Comparison of ENCODE assay signal across 15 cellular contexts in the genomic region with DNA sequence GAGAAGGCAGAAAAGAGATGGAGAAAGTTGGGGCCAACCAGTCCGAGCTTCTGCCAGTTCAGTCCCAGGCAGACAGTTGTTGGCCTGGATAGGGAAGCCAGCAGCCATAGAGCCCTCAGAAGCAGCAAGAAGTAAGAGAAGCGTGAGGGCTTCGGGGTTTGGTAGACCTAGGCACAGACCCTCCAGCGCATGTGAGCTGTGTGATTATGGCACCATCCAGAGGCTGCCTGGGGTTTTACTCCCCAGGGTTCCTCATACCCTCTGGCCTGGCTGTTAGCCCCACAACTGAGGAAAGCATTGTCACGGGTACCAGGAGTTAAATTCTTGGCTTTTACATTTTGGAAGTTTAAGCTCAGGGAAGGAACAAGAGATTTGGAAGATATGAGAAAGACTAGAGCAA.
DNase-seq lines count a peak whose midpoint lies in the region; ATAC-seq and TF ChIP-seq lines count a peak whose summit lies in the region.
"Had no signal": no experiment of that assay in that cellular context is flagged by ENCODE, and none has a peak within 500 bp of the region (broad histone marks: within the 10 kb centered on the region; RNA-seq: fewer than 3 reads in every experiment).

No MANE protein-coding gene starts in this region.

- H3K4me3 Mint-ChIP-seq in stimulated activated naive B cell treated with anti-CD40 and anti-IgM and Interleukin-4, amounts not matched to agents 10 μg/mL and 1 μg/mL and 100 μg/mL, for 72 hours: no peak overlapping the region
- H3K4me3 Mint-ChIP-seq in activated CD4-positive, alpha-beta T cell treated with anti-CD3 and anti-CD28 coated beads, Interleukin-2, amount 10 ng/mL, durations not matched to agents 24 days and 14 days: no peak overlapping the region
- H3K4me3 Mint-ChIP-seq: activated T-cell treated with anti-CD3 and anti-CD28 coated beads, Interleukin-2, amount 50 U/mL, for 24 hours had no signal

- no peak overlapping the region for H3K9ac ChIP-seq in SK-N-SH

- no peak overlapping the region for H3K27ac ChIP-seq in SK-N-SH (ENCODE audit: low read depth in 2 of 2, low read length in 1 of 2)
- H3K27ac ChIP-seq: neutrophil, uterus had no signal

- no peaks in the 10 kb centered on the region for H3K9me2 ChIP-seq in SK-N-SH

- intact Hi-C loops in activated CD4-positive, alpha-beta T cell treated with anti-CD3 and anti-CD28 coated beads, Interleukin-2, amount 10 ng/mL, durations not matched to agents 24 days and 14 days (cut with micrococcal nuclease): no loop called here

- no peaks in the 10 kb centered on the region for H3K9me3 ChIP-seq in SK-N-SH
- H3K9me3 ChIP-seq: neutrophil, uterus had no signal

- H3K79me2 ChIP-seq in SK-N-SH (ENCODE audit: insufficient read depth): no peaks in the 10 kb centered on the region

- no peaks in the 10 kb centered on the region for H3K9me3 Mint-ChIP-seq in stimulated activated naive B cell treated with anti-CD40 and anti-IgM and Interleukin-4, amounts not matched to agents 10 μg/mL and 1 μg/mL and 100 μg/mL, for 72 hours
- no peaks in the 10 kb centered on the region for H3K9me3 Mint-ChIP-seq in activated CD4-positive, alpha-beta T cell treated with anti-CD3 and anti-CD28 coated beads, Interleukin-2, amount 10 ng/mL, durations not matched to agents 24 days and 14 days
- H3K9me3 Mint-ChIP-seq: activated T-cell treated with anti-CD3 and anti-CD28 coated beads, Interleukin-2, amount 50 U/mL, for 24 hours had no signal

- peak; percentile 62 for DNase-seq in SK-N-SH
- peak; percentile 60 for DNase-seq in NB4 (ENCODE audit: low read depth)
- no peak for DNase-seq in epithelial cell of proximal tubule (ENCODE audit: low read depth)
- DNase-seq in stimulated activated naive B cell treated with anti-CD40 and anti-IgM and Interleukin-4, amounts not matched to agents 10 μg/mL and 1 μg/mL and 100 μg/mL, for 72 hours: no peak
- DNase-seq in activated CD4-positive, alpha-beta T cell treated with anti-CD3 and anti-CD28 coated beads, Interleukin-2, amount 10 ng/mL, durations not matched to agents 24 days and 14 days: no peak
- DNase-seq in midbrain (lab: John Stamatoyannopoulos, UW): no peak
- DNase-seq: activated T-cell treated with anti-CD3 and anti-CD28 coated beads, Interleukin-2, amount 50 U/mL, for 24 hours; amniotic stem cell; EL; foreskin melanocyte; uterus had no signal

- H3K27me3 Mint-ChIP-seq in stimulated activated naive B cell treated with anti-CD40 and anti-IgM and Interleukin-4, amounts not matched to agents 10 μg/mL and 1 μg/mL and 100 μg/mL, for 72 hours: peaks cover 22 to 42% of the 10 kb centered on the region in 2 donors
- H3K27me3 Mint-ChIP-seq in activated CD4-positive, alpha-beta T cell treated with anti-CD3 and anti-CD28 coated beads, Interleukin-2, amount 10 ng/mL, durations not matched to agents 24 days and 14 days: peaks cover 7% of the 10 kb centered on the region

- H3K27me3 ChIP-seq in SK-N-SH (ENCODE audit: insufficient read depth): no peaks in the 10 kb centered on the region
- H3K27me3 ChIP-seq: neutrophil, uterus had no signal

- ATAC-seq in SK-N-SH treated with all-trans-retinoic acid at 6 μM for 48 hours (no peak), GM18873 (IDR thresholded peaks at IDR 0.05; ENCODE audit: low FRiP score, unreplicated experiment) (no peak)
- ATAC-seq in stimulated activated naive B cell treated with anti-CD40 and anti-IgM and Interleukin-4, amounts not matched to agents 10 μg/mL and 1 μg/mL and 100 μg/mL, for 72 hours (replicated peaks): peak in 1 of 2 donors; percentile 66
- ATAC-seq: left lobe of liver had no signal

- no peaks in the 10 kb centered on the region for H3K36me3 ChIP-seq in SK-N-SH (replicated peaks in 1 of 2; ENCODE audit: control insufficient read depth in 1 of 2, insufficient read depth in 2 of 2, low read length in 1 of 2)
- H3K36me3 ChIP-seq: neutrophil, uterus had no signal

- TF ChIP-seq CTCF in SK-N-SH (IDR thresholded peaks at IDR 0.05) (peak; percentile 19), NB4 (IDR thresholded peaks at IDR 0.05; ENCODE audit: low read depth, low read length) (peak; percentile 71), epithelial cell of proximal tubule (conservative IDR thresholded peaks at IDR 0.05; ENCODE audit: low read depth, low read length) (peak; percentile 29)

- no peaks in the 10 kb centered on the region for H3K4me1 ChIP-seq in SK-N-SH (ENCODE audit: control insufficient read depth in 1 of 2, insufficient read depth in 2 of 2, low read depth in 1 of 2, low read length in 1 of 2)
- H3K4me1 ChIP-seq: uterus had no signal

- H3K4me3 ChIP-seq in SK-N-SH (ENCODE audit: low read depth in 2 of 2, low read length in 1 of 2) (no peak overlapping the region), NB4 (ENCODE audit: low read depth, low read length) (no peak overlapping the region), epithelial cell of proximal tubule (ENCODE audit: low read depth, low read length) (no peak overlapping the region)
- H3K4me3 ChIP-seq: uterus had no signal

- TF ChIP-seq POLR2A in NB4 (IDR thresholded peaks at IDR 0.05; ENCODE audit: extremely low read depth, insufficient read length): no peak

- H3K4me2 ChIP-seq in SK-N-SH: no peak overlapping the region

- peak; percentile 56 for TF ChIP-seq RAD21 in SK-N-SH (IDR thresholded peaks at IDR 0.05; ENCODE audit: low read length)

- CTCF ChIA-PET in SK-N-SH (lab: Yijun Ruan, JAX): interaction anchor here (0.8 to 1.4 kb wide), 3 partner anchors 30 to 485 kb away, joined by 3 to 6 read pairs (median 3); no protein-coding TSS in a partner anchor

- 15% methylated on average over 5 of the region's 5 CpGs for WGBS in SK-N-SH (ENCODE audit: low lambda C conversion rate)

- no peak for TF ChIP-seq EP300 in SK-N-SH (IDR thresholded peaks at IDR 0.05; ENCODE audit: borderline replicate concordance in 1 of 2, low read depth in 1 of 2, low read length in 1 of 2)

- no peaks in the 10 kb centered on the region for H4K20me1 ChIP-seq in SK-N-SH (ENCODE audit: insufficient read depth)

- H3K4me1 Mint-ChIP-seq in stimulated activated naive B cell treated with anti-CD40 and anti-IgM and Interleukin-4, amounts not matched to agents 10 μg/mL and 1 μg/mL and 100 μg/mL, for 72 hours: no peaks in the 10 kb centered on the region
- H3K4me1 Mint-ChIP-seq in activated CD4-positive, alpha-beta T cell treated with anti-CD3 and anti-CD28 coated beads, Interleukin-2, amount 10 ng/mL, durations not matched to agents 24 days and 14 days: no peaks in the 10 kb centered on the region

- no peak overlapping the region for H2AFZ ChIP-seq in SK-N-SH (ENCODE audit: low read depth)

- H3K36me3 Mint-ChIP-seq in stimulated activated naive B cell treated with anti-CD40 and anti-IgM and Interleukin-4, amounts not matched to agents 10 μg/mL and 1 μg/mL and 100 μg/mL, for 72 hours: no peaks in the 10 kb centered on the region
- H3K36me3 Mint-ChIP-seq in activated CD4-positive, alpha-beta T cell treated with anti-CD3 and anti-CD28 coated beads, Interleukin-2, amount 10 ng/mL, durations not matched to agents 24 days and 14 days (ENCODE audit: low read depth): no peaks in the 10 kb centered on the region

- peak overlapping the region; percentile 6 for H3K27ac Mint-ChIP-seq in stimulated activated naive B cell treated with anti-CD40 and anti-IgM and Interleukin-4, amounts not matched to agents 10 μg/mL and 1 μg/mL and 100 μg/mL, for 72 hours
- H3K27ac Mint-ChIP-seq in activated CD4-positive, alpha-beta T cell treated with anti-CD3 and anti-CD28 coated beads, Interleukin-2, amount 10 ng/mL, durations not matched to agents 24 days and 14 days: no peak overlapping the region
- H3K27ac Mint-ChIP-seq: activated T-cell treated with anti-CD3 and anti-CD28 coated beads, Interleukin-2, amount 50 U/mL, for 24 hours had no signal

- POLR2A ChIA-PET in SK-N-SH (lab: Yijun Ruan, JAX): no interaction called here

- no peaks in the 10 kb centered on the region for H3F3A ChIP-seq in SK-N-SH (replicated peaks; ENCODE audit: insufficient read depth)

TF ChIP-seq in SK-N-SH, 30 proteins besides CTCF, POLR2A, EP300 and RAD21:
- no peak for TF ChIP-seq RCOR1 (IDR thresholded peaks at IDR 0.05; ENCODE audit: low read length)
- TF ChIP-seq JUND (IDR thresholded peaks at IDR 0.05): no peak
- no peak for TF ChIP-seq NFIC (IDR thresholded peaks at IDR 0.05; ENCODE audit: borderline replicate concordance)

TF ChIP-seq in SK-N-SH treated with all-trans-retinoic acid at 6 μM for 48 hours, 23 proteins besides CTCF, POLR2A, EP300 and RAD21:
- TF ChIP-seq ISL1 (CRISPR knock-in tag; IDR thresholded peaks at IDR 0.05) (no peak), ESRRG (CRISPR knock-in tag; IDR thresholded peaks at IDR 0.05) (no peak), PPARA (CRISPR knock-in tag; IDR thresholded peaks at IDR 0.05; ENCODE audit: borderline replicate concordance) (no peak), TOX (CRISPR knock-in tag; IDR thresholded peaks at IDR 0.05; ENCODE audit: borderline replicate concordance) (no peak), RARB (CRISPR knock-in tag; IDR thresholded peaks at IDR 0.05) (no peak), BACH2 (CRISPR knock-in tag; IDR thresholded peaks at IDR 0.05; ENCODE audit: borderline replicate concordance) (no peak), ZC3H10 (CRISPR knock-in tag; IDR thresholded peaks at IDR 0.05) (no peak)
- TF ChIP-seq, protein P1, sequence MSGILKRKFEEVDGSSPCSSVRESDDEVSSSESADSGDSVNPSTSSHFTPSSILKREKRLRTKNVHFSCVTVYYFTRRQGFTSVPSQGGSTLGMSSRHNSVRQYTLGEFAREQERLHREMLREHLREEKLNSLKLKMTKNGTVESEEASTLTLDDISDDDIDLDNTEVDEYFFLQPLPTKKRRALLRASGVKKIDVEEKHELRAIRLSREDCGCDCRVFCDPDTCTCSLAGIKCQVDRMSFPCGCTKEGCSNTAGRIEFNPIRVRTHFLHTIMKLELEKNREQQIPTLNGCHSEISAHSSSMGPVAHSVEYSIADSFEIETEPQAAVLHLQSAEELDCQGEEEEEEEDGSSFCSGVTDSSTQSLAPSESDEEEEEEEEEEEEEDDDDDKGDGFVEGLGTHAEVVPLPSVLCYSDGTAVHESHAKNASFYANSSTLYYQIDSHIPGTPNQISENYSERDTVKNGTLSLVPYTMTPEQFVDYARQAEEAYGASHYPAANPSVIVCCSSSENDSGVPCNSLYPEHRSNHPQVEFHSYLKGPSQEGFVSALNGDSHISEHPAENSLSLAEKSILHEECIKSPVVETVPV (CRISPR knock-in tag; IDR thresholded peaks at IDR 0.05): no peak

Comparison
In these comparisons a context has a peak if more than half of its experiments do, and no peak if none do; other contexts are left out.
1. DNase-seq: peak in SK-N-SH (single experiment) and NB4 (single experiment); none in epithelial cell of proximal tubule (single experiment), stimulated activated naive B cell treated with anti-CD40 and anti-IgM and Interleukin-4, amounts not matched to agents 10 μg/mL and 1 μg/mL and 100 μg/mL, for 72 hours (single experiment), activated CD4-positive, alpha-beta T cell treated with anti-CD3 and anti-CD28 coated beads, Interleukin-2, amount 10 ng/mL, durations not matched to agents 24 days and 14 days (single experiment) and midbrain (single experiment).
2. CTCF ChIP-seq: peak in every context shown above with its lines; median percentile 71 in NB4; 29 in epithelial cell of proximal tubule; 19 in SK-N-SH.